In genomic region chr10:23060918-23061317, GRCh38 we compare ENCODE assay signal across 1 cellular context.
TF ChIP-seq lines count a peak whose summit lies in the region.

No MANE protein-coding gene starts in this region.

TF ChIP-seq in IMR-90, 13 proteins besides CTCF, POLR2A, EP300 and RAD21 (continued from another document):
- no peak for TF ChIP-seq ELK1 (IDR thresholded peaks at IDR 0.05; ENCODE audit: borderline replicate concordance, low read depth, low read length)
- no peak for TF ChIP-seq FOS (IDR thresholded peaks at IDR 0.05; ENCODE audit: low read depth, low read length)
- no peak for TF ChIP-seq MXI1 (IDR thresholded peaks at IDR 0.05; ENCODE audit: borderline replicate concordance, low read depth, low read length)
- TF ChIP-seq USF2 (IDR thresholded peaks at IDR 0.05; ENCODE audit: low read depth, low read length) = no peak
- no peak for TF ChIP-seq CHD1 (IDR thresholded peaks at IDR 0.05; ENCODE audit: low read depth, low read length)
- no peak for TF ChIP-seq MAFK (IDR thresholded peaks at IDR 0.05; ENCODE audit: low read depth, low read length)
- no peak for TF ChIP-seq NFE2L2 (IDR thresholded peaks at IDR 0.05; ENCODE audit: low read depth, low read length)
